ENCODE assay signal across 8 cellular contexts in genomic region chr14:92794547-92794941, GRCh38. TPM values are rescaled to one million over a fixed set of nuclear protein-coding genes. Genes with fewer than 3 reads are reported as not detected.
DNase-seq lines count a peak whose midpoint lies in the region; ATAC-seq and TF ChIP-seq lines count a peak whose summit lies in the region.

No MANE protein-coding gene starts in this region.

- peaks cover 34% of the 10 kb centered on the region for H3K4me1 Mint-ChIP-seq in activated CD4-positive, alpha-beta T cell treated with anti-CD3 and anti-CD28 coated beads, Interleukin-2, amount 10 ng/mL, durations not matched to agents 7 days and 5 days

- H3K27ac ChIP-seq in Peyer's patch (peak overlapping the region; percentile 84 to 90 (median 84)), duodenal mucosa (ENCODE audit: low read depth, low read length) (peak overlapping the region; percentile 87)

- TF ChIP-seq CTCF in Peyer's patch (IDR thresholded peaks at IDR 0.05) (no peak), mucosa of descending colon (IDR thresholded peaks at IDR 0.05) (no peak)

- H3K9me3 Mint-ChIP-seq in activated CD4-positive, alpha-beta T cell treated with anti-CD3 and anti-CD28 coated beads, Interleukin-2, amount 10 ng/mL, durations not matched to agents 7 days and 5 days: peaks cover 23% of the 10 kb centered on the region

- peaks cover 23% of the 10 kb centered on the region for H3K36me3 Mint-ChIP-seq in activated CD4-positive, alpha-beta T cell treated with anti-CD3 and anti-CD28 coated beads, Interleukin-2, amount 10 ng/mL, durations not matched to agents 7 days and 5 days (ENCODE audit: low read depth)

- DNase-seq in activated CD4-positive, alpha-beta T cell treated with anti-CD3 and anti-CD28 coated beads, Interleukin-2, amount 10 ng/mL, durations not matched to agents 7 days and 5 days: no peak
- DNase-seq in activated CD4-positive, alpha-beta T cell treated with anti-CD3 and anti-CD28 coated beads for 48 hours: no peak
- DNase-seq in Peyer's patch (no peak), mucosa of descending colon (no peak), DMS153 (lab: John Stamatoyannopoulos, UW) (no peak), NCI-H1105 treated with DMSO at 0.1 percent for 48 hours (lab: John Stamatoyannopoulos, UW) (no peak)
- no peak for DNase-seq in stimulated activated CD8-positive, alpha-beta memory T cell treated with anti-CD3 and anti-CD28 coated beads, Interleukin-4, amount 100 ng/mL, for 48 hours

- peaks cover 0 to 1% (median 0%) of the 10 kb centered on the region in 4 donors for H3K9me3 ChIP-seq in Peyer's patch
- H3K9me3 ChIP-seq in duodenal mucosa (ENCODE audit: control insufficient read depth in 1 of 2, low read length in 2 of 2): peaks cover 2% of the 10 kb centered on the region in 2 donors
- peaks cover 9% of the 10 kb centered on the region for H3K9me3 ChIP-seq in mucosa of descending colon

- H3K27me3 ChIP-seq in Peyer's patch (no peaks in the 10 kb centered on the region), duodenal mucosa (ENCODE audit: control insufficient read depth in 1 of 2, insufficient read depth in 2 of 2, low read length in 2 of 2) (no peaks in the 10 kb centered on the region)

- ATAC-seq in mucosa of descending colon: peak; percentile 6

- intact Hi-C loops in mucosa of descending colon (cut with DNase I, micrococcal nuclease): no loop called here

- H3K27me3 Mint-ChIP-seq in activated CD4-positive, alpha-beta T cell treated with anti-CD3 and anti-CD28 coated beads, Interleukin-2, amount 10 ng/mL, durations not matched to agents 7 days and 5 days: peaks cover 15% of the 10 kb centered on the region

- H3K4me1 ChIP-seq in Peyer's patch (peaks cover 0 to 25% (median 6%) of the 10 kb centered on the region in 4 donors), duodenal mucosa (ENCODE audit: control insufficient read depth in 1 of 2, insufficient read depth in 2 of 2, low read length in 2 of 2) (peaks cover 19% of the 10 kb centered on the region in 2 donors), mucosa of descending colon (ENCODE audit: low read depth) (peaks cover 11% of the 10 kb centered on the region)

- peak overlapping the region; percentile 99 for H3K4me3 Mint-ChIP-seq in activated CD4-positive, alpha-beta T cell treated with anti-CD3 and anti-CD28 coated beads, Interleukin-2, amount 10 ng/mL, durations not matched to agents 7 days and 5 days

- TF ChIP-seq POLR2A in Peyer's patch (IDR thresholded peaks at IDR 0.05): no peak

- POLR2A ChIA-PET in activated CD4-positive, alpha-beta T cell treated with anti-CD3 and anti-CD28 coated beads, Interleukin-2, amount 10 ng/mL, durations not matched to agents 7 days and 5 days (lab: Charles Lee): no interaction called here

- H3K9ac ChIP-seq in duodenal mucosa (ENCODE audit: low read depth in 1 of 2, low read length in 2 of 2): peak overlapping the region; percentile 80 to 98

- CTCF ChIA-PET in activated CD4-positive, alpha-beta T cell treated with anti-CD3 and anti-CD28 coated beads, Interleukin-2, amount 10 ng/mL, durations not matched to agents 7 days and 5 days (lab: Charles Lee): interaction anchor here (0.7 kb wide), 1 partner anchor 483 kb away, joined by 3 read pairs; no protein-coding TSS in a partner anchor

- H3K36me3 ChIP-seq in Peyer's patch (peaks cover 0 to 16% (median 0%) of the 10 kb centered on the region in 3 donors), duodenal mucosa (ENCODE audit: control insufficient read depth in 1 of 2, insufficient read depth in 2 of 2, low read length in 2 of 2) (peaks cover 5 to 20% of the 10 kb centered on the region in 2 donors), mucosa of descending colon (ENCODE audit: low read depth) (peaks cover 4% of the 10 kb centered on the region)

- H3K4me3 ChIP-seq in Peyer's patch: peak overlapping the region; percentile 86 to 92 (median 89)
- peak overlapping the region; percentile 84 to 97 for H3K4me3 ChIP-seq in duodenal mucosa (ENCODE audit: low read depth in 1 of 2, low read length in 2 of 2)
- H3K4me3 ChIP-seq in mucosa of descending colon: peak overlapping the region; percentile 72

- peak overlapping the region; percentile 89 for H3K27ac Mint-ChIP-seq in activated CD4-positive, alpha-beta T cell treated with anti-CD3 and anti-CD28 coated beads, Interleukin-2, amount 10 ng/mL, durations not matched to agents 7 days and 5 days

RNA-seq across cellular contexts. Expression of gene GOLGA5, which starts 0.4 kb away (rescaled TPM):
- total RNA-seq in activated CD4-positive, alpha-beta T cell treated with anti-CD3 and anti-CD28 coated beads, Interleukin-2, amount 10 ng/mL, durations not matched to agents 7 days and 5 days: 10 to 100 TPM; 20.4 to 23.1 TPM
- total RNA-seq in Peyer's patch: 10 to 100 TPM; 29.9 to 49.5 (median 34.6) TPM
- 10 to 100 TPM; 33.8 to 40.0 (median 39.2) TPM for total RNA-seq in mucosa of descending colon

RNA-seq across cellular contexts. Expression of gene LGMN, which starts 46.1 kb away (rescaled TPM):
- total RNA-seq in activated CD4-positive, alpha-beta T cell treated with anti-CD3 and anti-CD28 coated beads, Interleukin-2, amount 10 ng/mL, durations not matched to agents 7 days and 5 days: 1 to 10 TPM; 4.7 to 4.8 TPM
- total RNA-seq in Peyer's patch (100 to 1,000 TPM in 1 of 4 donors, 10 to 100 TPM in 3; 16.5 to 108 (median 82.5) TPM), mucosa of descending colon (100 to 1,000 TPM in 1 of 3 donors, 10 to 100 TPM in 2; 86.8 to 103 (median 94.3) TPM)
